In the genomic region with DNA sequence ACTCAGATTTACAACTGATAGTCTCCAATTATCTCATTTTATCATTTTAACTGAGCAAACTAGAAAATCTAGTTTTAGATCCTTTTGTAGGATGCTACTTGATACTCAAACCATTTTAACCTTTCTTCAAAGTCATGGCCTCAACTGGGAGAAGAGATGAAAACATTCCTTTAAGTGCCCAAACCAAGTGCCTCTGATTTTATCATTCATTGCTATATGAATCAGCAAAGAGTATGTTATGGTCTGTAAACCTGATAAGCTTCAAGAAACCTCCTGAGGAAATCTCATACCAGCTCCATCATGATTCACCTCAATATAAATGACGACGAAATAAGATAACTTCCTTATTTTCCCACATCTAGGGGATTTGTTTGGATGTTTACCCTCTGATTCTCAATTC, we compare ENCODE assay signal across 23 cellular contexts.
DNase-seq lines count a peak whose midpoint lies in the region.
"Had no signal": no experiment of that assay in that cellular context is flagged by ENCODE, and none has a peak within 500 bp of the region (broad histone marks: within the 10 kb centered on the region; RNA-seq: fewer than 3 reads in every experiment).

No MANE protein-coding gene starts in this region.

- in situ Hi-C loops in GM23248 (cut with MboI) = no loop called here

- whole genome bisulfite sequencing in GM23248 (ENCODE audit: low coverage in 1 of 2, low lambda C conversion rate in 2 of 2, missing lambda C conversion rate in 2 of 2), 2 experiments = 67 to 78% methylated on average over 2 of the region's 2 CpGs

- H2AFZ ChIP-seq in GM23248 (no peak overlapping the region), Karpas-422 (ENCODE audit: low read length) (no peak overlapping the region)

- H3K79me2 ChIP-seq in GM23248 (ENCODE audit: insufficient read depth) (no peaks in the 10 kb centered on the region), Karpas-422 (ENCODE audit: low read length) (no peaks in the 10 kb centered on the region)

- H3K27ac ChIP-seq in GM23248 = no peak overlapping the region
- peak overlapping the region; percentile 49 for H3K27ac ChIP-seq in epithelial cell of prostate
- H3K27ac ChIP-seq in Karpas-422 (ENCODE audit: low read length) = no peak overlapping the region
- H3K27ac ChIP-seq: body of pancreas, coronary artery, heart right ventricle, sigmoid colon, VCaP had no signal

- no peaks in the 10 kb centered on the region for H3K27me3 ChIP-seq in GM23248 (replicated peaks; ENCODE audit: insufficient read depth)
- H3K27me3 ChIP-seq in adipocyte (replicated peaks; ENCODE audit: control insufficient read depth, insufficient read depth, low read length) = no peaks in the 10 kb centered on the region
- no peaks in the 10 kb centered on the region for H3K27me3 ChIP-seq in Karpas-422 (ENCODE audit: low read length)
- H3K27me3 ChIP-seq: body of pancreas, heart right ventricle, sigmoid colon had no signal

- no peak overlapping the region for H3K9ac ChIP-seq in GM23248
- no peak overlapping the region for H3K9ac ChIP-seq in adipocyte (ENCODE audit: low read length)
- H3K9ac ChIP-seq in Karpas-422 (ENCODE audit: low read length) = no peak overlapping the region

- H3K4me1 ChIP-seq in GM23248 (ENCODE audit: insufficient read depth) (peaks cover 20% of the 10 kb centered on the region), adipocyte (ENCODE audit: control insufficient read depth, insufficient read depth, low read length) (peaks cover 31% of the 10 kb centered on the region), Karpas-422 (ENCODE audit: low read length) (no peaks in the 10 kb centered on the region)
- H3K4me1 ChIP-seq: body of pancreas, sigmoid colon had no signal

- no peaks in the 10 kb centered on the region for H3K9me2 ChIP-seq in GM23248 (ENCODE audit: insufficient read depth)
- no peaks in the 10 kb centered on the region for H3K9me2 ChIP-seq in Karpas-422 (replicated peaks; ENCODE audit: insufficient read depth, low read length)

- H3K4me3 ChIP-seq in GM23248 = no peak overlapping the region
- no peak overlapping the region for H3K4me3 ChIP-seq in adipocyte (ENCODE audit: low read length)
- H3K4me3 ChIP-seq in Karpas-422 (ENCODE audit: low read length) = no peak overlapping the region
- H3K4me3 ChIP-seq: body of pancreas, coronary artery, heart right ventricle, mucosa of descending colon, sigmoid colon had no signal

- H3K36me3 ChIP-seq in GM23248 (ENCODE audit: low read depth) (no peaks in the 10 kb centered on the region), adipocyte (ENCODE audit: control insufficient read depth, insufficient read depth, low read length, severe bottlenecking) (no peaks in the 10 kb centered on the region), Karpas-422 (ENCODE audit: insufficient read depth, low read length) (no peaks in the 10 kb centered on the region)
- H3K36me3 ChIP-seq: heart right ventricle had no signal

- H4K20me1 ChIP-seq in GM23248 (ENCODE audit: insufficient read depth) (no peaks in the 10 kb centered on the region), Karpas-422 (ENCODE audit: insufficient read depth, low read depth, low read length) (no peaks in the 10 kb centered on the region)

- no peak overlapping the region for H3K4me2 ChIP-seq in GM23248 (ENCODE audit: unreplicated experiment)
- H3K4me2 ChIP-seq in Karpas-422 (ENCODE audit: low read depth, low read length, poor library complexity, severe bottlenecking) = no peak overlapping the region

- H3K9me3 ChIP-seq in GM23248 (ENCODE audit: low read depth) (no peaks in the 10 kb centered on the region), adipocyte (ENCODE audit: control insufficient read depth, low read length) (no peaks in the 10 kb centered on the region), Karpas-422 (ENCODE audit: low read length) (no peaks in the 10 kb centered on the region)
- H3K9me3 ChIP-seq: body of pancreas, heart right ventricle, mucosa of descending colon, sigmoid colon had no signal

- H3F3A ChIP-seq in GM23248 (ENCODE audit: insufficient read depth) = peaks cover 12% of the 10 kb centered on the region; the same call in 1 of the 2 replicates

- DNase-seq in GM23248 (peak; percentile 14), adipocyte (ENCODE audit: low read depth) (peak; percentile 39), epithelial cell of prostate (ENCODE audit: low read depth, low spot score) (no peak), non-pigmented ciliary epithelial cell (ENCODE audit: low read depth) (peak; percentile 55), ecto neural progenitor cell (ENCODE audit: low spot score) (no peak), Karpas-422 (no peak), NCI-H524 (lab: John Stamatoyannopoulos, UW) (no peak)
- DNase-seq in effector CD4-positive, alpha-beta T cell = no peak
- DNase-seq: activated CD4-positive, alpha-beta T cell treated with anti-CD3 and anti-CD28 coated beads, Interleukin-2, amount 10 ng/mL, durations not matched to agents 7 days and 5 days; activated naive CD4-positive, alpha-beta T cell treated with anti-CD3 and anti-CD28 coated beads, Interleukin-2, amount 50 U/mL, for 16 hours; body of pancreas; CD4-positive, CD25-positive, alpha-beta regulatory T cell; GF-D8; heart right ventricle; left ventricle myocardium superior; mucosa of descending colon; NCI-H1105 treated with DMSO at 0.1 percent for 48 hours; NCI-H446 treated with DMSO at 0.1 percent for 48 hours; nephron progenitor cell; sigmoid colon; T-helper 2 cell had no signal

Comparison
In these comparisons a context has a peak if more than half of its experiments do, and no peak if none do; other contexts are left out.
1. DNase-seq: peak in GM23248 (single experiment), adipocyte (single experiment) and non-pigmented ciliary epithelial cell (single experiment); none in epithelial cell of prostate (single experiment), effector CD4-positive, alpha-beta T cell (single experiment), ecto neural progenitor cell (single experiment), Karpas-422 (single experiment) and NCI-H524 (0 of 2).